ENCODE assay signal across 8 cellular contexts in genomic region chr17:76556759-76557367, GRCh38. TPM values are rescaled to one million over a fixed set of nuclear protein-coding genes. Genes with fewer than 3 reads are reported as not detected.
DNase-seq lines count a peak whose midpoint lies in the region; ATAC-seq, FAIRE-seq and TF ChIP-seq lines count a peak whose summit lies in the region.

No MANE protein-coding gene starts in this region.

- H3K4me3 Mint-ChIP-seq in activated CD4-positive, alpha-beta memory T cell treated with anti-CD3 and anti-CD28 coated beads, Interleukin-2, amount 10 ng/mL, durations not matched to agents 7 days and 5 days = peak overlapping the region; percentile 99

- H3K4me3 ChIP-seq in A549 (peak overlapping the region; percentile 87), HUES48 (ENCODE audit: low read depth, low read length) (peak overlapping the region; percentile 91), pancreas (peak overlapping the region; percentile 42 to 89 (median 52))

- H3K36me3 Mint-ChIP-seq in activated CD4-positive, alpha-beta memory T cell treated with anti-CD3 and anti-CD28 coated beads, Interleukin-2, amount 10 ng/mL, durations not matched to agents 7 days and 5 days (ENCODE audit: low read depth) = peaks cover 33% of the 10 kb centered on the region

- peak overlapping the region; percentile 69 for H3K4me2 ChIP-seq in A549

- TF ChIP-seq RAD21 in A549 (conservative IDR thresholded peaks at IDR 0.05 in 1 of 2, IDR thresholded peaks at IDR 0.05 in 1 of 2) = no peak

- no peaks in the 10 kb centered on the region for H3K27me3 Mint-ChIP-seq in activated CD4-positive, alpha-beta memory T cell treated with anti-CD3 and anti-CD28 coated beads, Interleukin-2, amount 10 ng/mL, durations not matched to agents 7 days and 5 days

- TF ChIP-seq EP300 in A549 (IDR thresholded peaks at IDR 0.05) = no peak

- peak overlapping the region; percentile 91 for H3K27ac Mint-ChIP-seq in activated CD4-positive, alpha-beta memory T cell treated with anti-CD3 and anti-CD28 coated beads, Interleukin-2, amount 10 ng/mL, durations not matched to agents 7 days and 5 days

- peaks cover 58% of the 10 kb centered on the region for H3K4me1 Mint-ChIP-seq in activated CD4-positive, alpha-beta memory T cell treated with anti-CD3 and anti-CD28 coated beads, Interleukin-2, amount 10 ng/mL, durations not matched to agents 7 days and 5 days

- no peaks in the 10 kb centered on the region for H3K9me3 Mint-ChIP-seq in activated CD4-positive, alpha-beta memory T cell treated with anti-CD3 and anti-CD28 coated beads, Interleukin-2, amount 10 ng/mL, durations not matched to agents 7 days and 5 days

- no peak for TF ChIP-seq CTCF in A549 (IDR thresholded peaks at IDR 0.05)
- no peak for TF ChIP-seq CTCF in pancreas (IDR thresholded peaks at IDR 0.05)

- intact Hi-C loops in pancreas (cut with DNase I) = no loop called here
- intact Hi-C loops in posterior vena cava (cut with DNase I) = no loop called here

- ATAC-seq in A549 = peak; percentile 56 to 65
- peak; percentile 30 for ATAC-seq in GM18867 (IDR thresholded peaks at IDR 0.05; ENCODE audit: unreplicated experiment)
- ATAC-seq in pancreas = peak; percentile 30 to 55 (median 48)

- CTCF ChIA-PET in A549 (lab: Yijun Ruan, JAX) = interaction anchor here (0.6 to 15.7 kb wide), 35 partner anchors 8 to 324 kb away, joined by 3 to 185 read pairs (median 4); partner anchors contain the start of genes AANAT, MXRA7, PRCD and ST6GALNAC2
- CTCF ChIA-PET in activated CD4-positive, alpha-beta memory T cell treated with anti-CD3 and anti-CD28 coated beads, Interleukin-2, amount 10 ng/mL, durations not matched to agents 7 days and 5 days (lab: Charles Lee) = interaction anchor here (0.7 to 8.5 kb wide), 24 partner anchors 8 to 203 kb away, joined by 3 to 82 read pairs (median 6); partner anchors contain the start of genes PRCD and PRPSAP1

- WGBS in A549 (ENCODE audit: missing lambda C conversion rate) = 10% methylated on average over 31 of the region's 31 CpGs
- 25 to 28% methylated on average over 31 of the region's 31 CpGs for WGBS in pancreas, 2 donors

- FAIRE-seq in A549 (lab: Jason Lieb, UNC) (no peak), pancreas (lab: Jason Lieb, UNC) (no peak)

- H3K36me3 ChIP-seq in HUES48 (ENCODE audit: control insufficient read depth, insufficient read depth, low read length) = peaks cover 35% of the 10 kb centered on the region
- peaks cover 0 to 5% (median 4%) of the 10 kb centered on the region in 3 donors for H3K36me3 ChIP-seq in pancreas

- H3K9me3 ChIP-seq in A549 = no peaks in the 10 kb centered on the region
- no peaks in the 10 kb centered on the region for H3K9me3 ChIP-seq in HUES48 (ENCODE audit: control insufficient read depth, insufficient read depth, low read length)
- no peaks in the 10 kb centered on the region for H3K9me3 ChIP-seq in pancreas

- peak overlapping the region; percentile 41 for H3K9ac ChIP-seq in HUES48 (ENCODE audit: low read depth, low read length)

- no peak for TF ChIP-seq POLR2A in A549 (IDR thresholded peaks at IDR 0.05; ENCODE audit: low read length)

- H3K4me1 ChIP-seq in A549 (peaks cover 37% of the 10 kb centered on the region), HUES48 (ENCODE audit: control insufficient read depth, insufficient read depth, low read length) (peaks cover 14% of the 10 kb centered on the region), pancreas (peaks cover 7 to 39% (median 20%) of the 10 kb centered on the region in 3 donors)

- DNase-seq in A549 (ENCODE audit: low read depth in 1 of 2, low spot score in 1 of 2) (peak in 1 of 2 experiments; percentile 53), fibroblast of peridontal ligament (ENCODE audit: extremely low read depth) (peak; percentile 74), pancreas (no peak), iPS-NIHi7 (ENCODE audit: extremely low spot score) (no peak), posterior vena cava (ENCODE audit: low spot score) (no peak)
- DNase-seq in activated CD4-positive, alpha-beta memory T cell treated with anti-CD3 and anti-CD28 coated beads, Interleukin-2, amount 10 ng/mL, durations not matched to agents 7 days and 5 days = no peak

- POLR2A ChIA-PET in A549 (lab: Yijun Ruan, JAX) = interaction anchor here (0.6 to 2.5 kb wide), 20 partner anchors 10 to 1601 kb away, joined by 3 to 21 read pairs (median 4); partner anchors contain the start of genes CYGB, JMJD6, METTL23 and MFSD11
- POLR2A ChIA-PET in activated CD4-positive, alpha-beta memory T cell treated with anti-CD3 and anti-CD28 coated beads, Interleukin-2, amount 10 ng/mL, durations not matched to agents 7 days and 5 days (lab: Charles Lee) = interaction anchor here (0.8 to 4.8 kb wide), 20 partner anchors 11 to 203 kb away, joined by 3 to 38 read pairs (median 5); partner anchors contain the start of genes JMJD6, METTL23, MFSD11 and PRPSAP1

- H3K27ac ChIP-seq in A549 (peak overlapping the region; percentile 90 to 96), HUES48 (ENCODE audit: low read depth, low read length) (peak overlapping the region; percentile 51), pancreas (peak overlapping the region; percentile 70 to 95 (median 82))

- H3K27me3 ChIP-seq in HUES48 (ENCODE audit: control insufficient read depth, insufficient read depth, low read length) = no peaks in the 10 kb centered on the region
- no peaks in the 10 kb centered on the region for H3K27me3 ChIP-seq in pancreas

TF ChIP-seq in A549, 52 proteins besides CTCF, POLR2A, EP300 and RAD21 (continues in another document):
- TF ChIP-seq RNF2 (IDR thresholded peaks at IDR 0.05; ENCODE audit: borderline replicate concordance, low read depth) = no peak
- no peak for TF ChIP-seq ZFP36 (IDR thresholded peaks at IDR 0.05; ENCODE audit: borderline replicate concordance, partially characterized antibody)
- no peak for TF ChIP-seq FOSL2 (IDR thresholded peaks at IDR 0.05)
- TF ChIP-seq FOSL2 (CRISPR knock-in tag; IDR thresholded peaks at IDR 0.05) = no peak
- 0 out of 2 replicates have a peak, but pooled peaks have one; percentile 15 for TF ChIP-seq HOXA7 (CRISPR knock-in tag; IDR thresholded peaks at IDR 0.05)
- no peak for TF ChIP-seq CBX2 (IDR thresholded peaks at IDR 0.05; ENCODE audit: borderline replicate concordance, low read depth)
- TF ChIP-seq FOXS1 (CRISPR knock-in tag; IDR thresholded peaks at IDR 0.05) = no peak
- 0 out of 2 replicates have a peak, but pooled peaks have one; percentile 37 for TF ChIP-seq TP53 (CRISPR knock-in tag; IDR thresholded peaks at IDR 0.05)
- TF ChIP-seq CEBPB (IDR thresholded peaks at IDR 0.05) = peak; percentile 38 to 75; a peak in 3 of 4 replicates

RNA-seq across cellular contexts. Expression of gene PRCD, which starts 17.0 kb away (rescaled TPM):
- polyA plus RNA-seq in A549 (2011; rRNA removed) = 0.26 TPM in 1 of 2 replicates, not detected in the other
- polyA plus RNA-seq in A549 (2012; cell fraction: cytosol; rRNA removed) = not detected in 2 replicates
- polyA plus RNA-seq in A549 (2012; cell fraction: nucleus; rRNA removed) = 0.06 and 0.07 TPM in 2 replicates
- not detected in 3 replicates for polyA plus RNA-seq in A549 (2017; fragmentation: RNase III; extraction: RNeasy Plus Mini Kit Qiagen cat#74134 plus additional on column Dnase treatment)
- not detected in 2 replicates for polyA minus RNA-seq in A549 (2011; rRNA and poly(A)+ RNA removed)
- total RNA-seq in activated CD4-positive, alpha-beta memory T cell treated with anti-CD3 and anti-CD28 coated beads, Interleukin-2, amount 10 ng/mL, durations not matched to agents 7 days and 5 days = not detected
- 1 to 10 TPM in 2 of 6 donors, under 1 TPM in 4; 0.55 to 3.0 (median 0.84) TPM for total RNA-seq in pancreas
- polyA plus RNA-seq in pancreas = 1 to 10 TPM; 5.2 to 7.3 TPM
- 1 to 10 TPM; 1.6 to 4.7 TPM for total RNA-seq in posterior vena cava

RNA-seq across cellular contexts. Expression of gene CYGB, which starts 19.4 kb away (rescaled TPM):
- polyA plus RNA-seq in A549 (2011; rRNA removed) (1.1 and 1.2 TPM in 2 replicates), A549 (2017; fragmentation: RNase III; extraction: RNeasy Plus Mini Kit Qiagen cat#74134 plus additional on column Dnase treatment) (1.1 to 2.0 TPM (median 1.3 TPM) in 3 replicates), pancreas (10 to 100 TPM in 1 of 2 donors, 1 to 10 TPM in 1; 9.8 to 10.3 TPM)
- polyA plus RNA-seq in A549 (2012; cell fraction: cytosol; rRNA removed) = 0.56 and 1.0 TPM in 2 replicates
- polyA plus RNA-seq in A549 (2012; cell fraction: nucleus; rRNA removed) = 0.54 and 0.76 TPM in 2 replicates
- 1.4 and 2.2 TPM in 2 replicates for polyA minus RNA-seq in A549 (2011; rRNA and poly(A)+ RNA removed)
- not detected for total RNA-seq in activated CD4-positive, alpha-beta memory T cell treated with anti-CD3 and anti-CD28 coated beads, Interleukin-2, amount 10 ng/mL, durations not matched to agents 7 days and 5 days
- total RNA-seq in pancreas (10 to 100 TPM in 1 of 6 donors, 1 to 10 TPM in 5; 2.6 to 15.7 (median 6.5) TPM), posterior vena cava (10 to 100 TPM; 16.3 to 24.5 TPM)

RNA-seq across cellular contexts. Expression of gene ST6GALNAC2, which starts 28.8 kb away (rescaled TPM):
- 0.74 and 0.78 TPM in 2 replicates for polyA plus RNA-seq in A549 (2011; rRNA removed)
- polyA plus RNA-seq in A549 (2012; cell fraction: cytosol; rRNA removed) = 0.16 and 0.44 TPM in 2 replicates
- polyA plus RNA-seq in A549 (2012; cell fraction: nucleus; rRNA removed) = 0.26 and 0.36 TPM in 2 replicates
- 0.30 to 0.59 TPM (median 0.41 TPM) in 3 replicates for polyA plus RNA-seq in A549 (2017; fragmentation: RNase III; extraction: RNeasy Plus Mini Kit Qiagen cat#74134 plus additional on column Dnase treatment)
- polyA minus RNA-seq in A549 (2011; rRNA and poly(A)+ RNA removed) = 0.25 and 0.58 TPM in 2 replicates
- under 1 TPM; 0.25 to 0.65 TPM for total RNA-seq in activated CD4-positive, alpha-beta memory T cell treated with anti-CD3 and anti-CD28 coated beads, Interleukin-2, amount 10 ng/mL, durations not matched to agents 7 days and 5 days
- total RNA-seq in pancreas = 10 to 100 TPM in 1 of 6 donors, 1 to 10 TPM in 5; 5.0 to 11.4 (median 5.9) TPM
- polyA plus RNA-seq in pancreas = 10 to 100 TPM in 1 of 2 donors, 1 to 10 TPM in 1; 8.1 to 15.0 TPM
- total RNA-seq in posterior vena cava = 1 to 10 TPM; 3.0 to 3.1 TPM

RNA-seq across cellular contexts. Expression of gene RHBDF2, which starts 55.6 kb away (rescaled TPM):
- polyA plus RNA-seq in A549 (2011; rRNA removed) (14.0 and 19.9 TPM in 2 replicates), A549 (2017; fragmentation: RNase III; extraction: RNeasy Plus Mini Kit Qiagen cat#74134 plus additional on column Dnase treatment) (42.9 to 50.2 TPM (median 46.0 TPM) in 3 replicates), pancreas (10 to 100 TPM; 18.0 to 41.8 TPM)
- polyA plus RNA-seq in A549 (2012; cell fraction: cytosol; rRNA removed) = 37.0 and 54.6 TPM in 2 replicates
- polyA plus RNA-seq in A549 (2012; cell fraction: nucleus; rRNA removed) = 149 and 184 TPM in 2 replicates
- polyA minus RNA-seq in A549 (2011; rRNA and poly(A)+ RNA removed) = 17.4 and 22.8 TPM in 2 replicates
- 10 to 100 TPM; 33.2 to 33.8 TPM for total RNA-seq in activated CD4-positive, alpha-beta memory T cell treated with anti-CD3 and anti-CD28 coated beads, Interleukin-2, amount 10 ng/mL, durations not matched to agents 7 days and 5 days
- total RNA-seq in pancreas (10 to 100 TPM; 19.0 to 50.1 (median 22.4) TPM), posterior vena cava (10 to 100 TPM; 26.7 to 31.4 TPM)
